ENCODE assay signal across 25 cellular contexts in the genomic region with DNA sequence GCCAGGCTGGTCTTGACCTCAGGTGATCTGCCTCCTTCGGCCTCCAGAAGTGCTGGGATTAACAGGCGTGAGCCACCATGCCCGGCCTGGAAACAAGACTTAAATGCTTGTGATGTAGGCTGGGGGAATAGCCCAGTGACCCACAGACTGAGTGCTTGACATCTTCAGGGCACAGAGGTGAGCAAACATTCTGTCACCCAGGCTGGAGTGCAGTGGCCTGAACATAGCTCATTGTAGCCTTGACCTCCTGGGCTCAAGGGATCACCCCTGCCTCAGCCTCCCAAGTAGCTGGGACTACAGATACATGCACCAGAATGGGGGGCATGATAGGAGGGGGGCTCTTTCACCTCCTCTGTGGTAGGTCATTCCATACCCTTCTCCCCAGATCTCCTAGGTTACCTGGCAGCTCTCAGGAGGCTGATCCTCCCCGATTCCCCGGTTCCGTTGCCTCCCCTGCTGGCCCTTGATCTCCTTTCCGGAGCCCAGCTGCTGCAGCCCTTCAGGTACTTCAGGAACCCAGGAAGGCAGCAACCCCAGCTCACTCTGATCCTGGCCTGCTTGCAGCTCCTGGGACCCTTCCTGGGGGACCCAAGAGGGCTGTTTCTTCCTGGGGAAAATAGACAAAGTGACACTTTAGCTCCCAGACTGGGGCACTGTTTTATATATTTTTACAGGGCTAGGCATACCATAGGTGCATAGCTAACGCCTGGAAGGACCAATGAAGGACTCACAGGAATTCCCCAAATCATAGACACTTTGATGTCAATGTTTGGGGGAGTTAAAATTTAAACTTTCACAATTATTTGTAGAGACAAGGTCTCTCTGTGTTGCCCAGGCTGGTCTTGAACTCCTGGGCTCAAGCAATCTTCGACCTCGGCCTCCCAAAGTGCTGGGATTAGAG. TPM values are rescaled to one million over a fixed set of nuclear protein-coding genes. Genes with fewer than 3 reads are reported as not detected.
DNase-seq lines count a peak whose midpoint lies in the region; ATAC-seq, FAIRE-seq and TF ChIP-seq lines count a peak whose summit lies in the region.
"Had no signal": no experiment of that assay in that cellular context is flagged by ENCODE, and none has a peak within 500 bp of the region (broad histone marks: within the 10 kb centered on the region; RNA-seq: fewer than 3 reads in every experiment).

No MANE protein-coding gene starts in this region.

- H3K9me3 ChIP-seq in Panc1 (ENCODE audit: control insufficient read depth, insufficient read depth, low read depth, low read length) (no peaks in the 10 kb centered on the region), right lobe of liver (no peaks in the 10 kb centered on the region), trophoblast cell (ENCODE audit: insufficient read depth, low read depth, low read length) (no peaks in the 10 kb centered on the region)
- H3K9me3 ChIP-seq: A549, Caco-2 had no signal

- BruUV-seq in Panc1 (replicated peaks; lab: Mats Ljungman, UMichigan): no TSS peak

- no peak overlapping the region for H4K91ac ChIP-seq in trophoblast cell (ENCODE audit: low read depth, low read length)

- no peak overlapping the region for H3K4me3 ChIP-seq in Panc1 (ENCODE audit: low read depth in 2 of 2, low read length in 2 of 2)
- no peak overlapping the region for H3K4me3 ChIP-seq in bronchial epithelial cell (ENCODE audit: low read depth, low read length)
- no peak overlapping the region for H3K4me3 ChIP-seq in right lobe of liver
- H3K4me3 ChIP-seq in trophoblast cell (ENCODE audit: low read depth, low read length): no peak overlapping the region
- H3K4me3 ChIP-seq: A549, GM23338 had no signal

- no peaks in the 10 kb centered on the region for H3K79me2 ChIP-seq in trophoblast cell (ENCODE audit: control insufficient read depth, insufficient read depth, low read length, poor library complexity)

- H3K36me3 ChIP-seq in Panc1 (ENCODE audit: control insufficient read depth, insufficient read depth, low read length): no peaks in the 10 kb centered on the region
- H3K36me3 ChIP-seq in bronchial epithelial cell (ENCODE audit: control insufficient read depth, insufficient read depth, low read length): no peaks in the 10 kb centered on the region
- no peaks in the 10 kb centered on the region for H3K36me3 ChIP-seq in right lobe of liver
- H3K36me3 ChIP-seq in trophoblast cell (ENCODE audit: control insufficient read depth in 1 of 2, insufficient read depth in 2 of 2, low read length in 2 of 2): no peaks in the 10 kb centered on the region

- H2AK5ac ChIP-seq in trophoblast cell (ENCODE audit: low read length): no peak overlapping the region

- H2BK12ac ChIP-seq in trophoblast cell (ENCODE audit: low read length): no peak overlapping the region

- no peaks in the 10 kb centered on the region for H3K79me1 ChIP-seq in trophoblast cell (ENCODE audit: low read length)

- 68% methylated on average over 6 of the region's 10 CpGs for WGBS in right lobe of liver (ENCODE audit: insufficient coverage, low coverage, low lambda C conversion rate, missing lambda C conversion rate)
- WGBS in trophoblast cell (ENCODE audit: extremely low coverage, insufficient coverage, insufficient read length): no CpG with 5 or more reads among the region's 10 CpGs

- H3K23ac ChIP-seq in trophoblast cell (ENCODE audit: low read length): no peak overlapping the region

- peak; percentile 13 for FAIRE-seq in bronchial epithelial cell (lab: Jason Lieb, UNC)
- FAIRE-seq: A549, D721Med, G401.6, GM12892, GM18507 had no signal

- H2BK5ac ChIP-seq in trophoblast cell (ENCODE audit: low read depth, low read length, poor library complexity): no peak overlapping the region

- H3K4ac ChIP-seq in trophoblast cell (ENCODE audit: low read depth, low read length): no peak overlapping the region

- TF ChIP-seq POLR2A in right lobe of liver (IDR thresholded peaks at IDR 0.05): no peak

- H4K8ac ChIP-seq in trophoblast cell (ENCODE audit: low read depth, low read length): no peak overlapping the region

- H3K27ac ChIP-seq in Panc1 (ENCODE audit: low read length): no peak overlapping the region
- H3K27ac ChIP-seq in right lobe of liver: peak overlapping the region in 1 of 3 donors; percentile 19
- no peak overlapping the region for H3K27ac ChIP-seq in trophoblast cell (ENCODE audit: low read depth, low read length)
- H3K27ac ChIP-seq: 22Rv1, A549, C4-2B had no signal

- no peak overlapping the region for H3K18ac ChIP-seq in trophoblast cell (ENCODE audit: low read length)

- H3K4me2 ChIP-seq in trophoblast cell (ENCODE audit: low read length): no peak overlapping the region
- H3K4me2 ChIP-seq: A549, GM23338 had no signal

- CTCF ChIA-PET in Panc1 (lab: Charles Lee): interaction anchor here (0.6 to 0.9 kb wide), 3 partner anchors 220 to 526 kb away, joined by 3 to 4 read pairs (median 4); no protein-coding TSS in a partner anchor

- H3K14ac ChIP-seq in trophoblast cell (ENCODE audit: low read length): no peak overlapping the region

- TF ChIP-seq CTCF in Panc1 (IDR thresholded peaks at IDR 0.05) (no peak), bronchial epithelial cell (IDR thresholded peaks at IDR 0.05; ENCODE audit: insufficient read depth, low read length, severe bottlenecking) (no peak), right lobe of liver (IDR thresholded peaks at IDR 0.05) (no peak)

- H2BK120ac ChIP-seq in trophoblast cell (ENCODE audit: insufficient read depth, low read length, poor library complexity): no peak overlapping the region

- in situ Hi-C loops in Panc1 (cut with HindIII; ENCODE audit: low pct_unique_long_range_greater_than_20kb, low sequenced_read_pairs): no loop called here

- no peaks in the 10 kb centered on the region; the same call in 1 of the 2 replicates for H3K4me1 ChIP-seq in Panc1 (ENCODE audit: control insufficient read depth, insufficient read depth, low read length)
- H3K4me1 ChIP-seq in right lobe of liver: peaks cover 0 to 11% (median 0%) of the 10 kb centered on the region in 4 donors
- H3K4me1 ChIP-seq in trophoblast cell (ENCODE audit: control insufficient read depth in 1 of 2, insufficient read depth in 2 of 2, low read length in 2 of 2): no peaks in the 10 kb centered on the region
- H3K4me1 ChIP-seq: Caco-2 had no signal

- DNase-seq in Panc1 (ENCODE audit: low read depth, low spot score) (no peak), bronchial epithelial cell (ENCODE audit: low read depth) (no peak), right lobe of liver (no peak), trophoblast cell (no peak), mucosa of gallbladder (ENCODE audit: low spot score) (no peak), SKM-1 treated with dmso at 0.1 percent for 144 hours (lab: John Stamatoyannopoulos, UW; ENCODE audit: unreplicated experiment) (no peak)
- DNase-seq: AML-193; Caco-2; CD4-positive, alpha-beta T cell; H7; HFFc6; IMR-90; KBM-7 had no signal

- H2AFZ ChIP-seq in trophoblast cell (ENCODE audit: insufficient read depth, low read length, poor library complexity): no peak overlapping the region
- H2AFZ ChIP-seq: GM23338 had no signal

- ATAC-seq in Panc1 (peak; percentile 19; the same call in 1 of the 2 replicates), right lobe of liver (peak in 3 of 4 donors; percentile 36 to 90 (median 90)), HG02981 (IDR thresholded peaks at IDR 0.05; ENCODE audit: unreplicated experiment) (no peak)
- ATAC-seq: GM23338, HCT116 had no signal

- H4K12ac ChIP-seq in trophoblast cell (ENCODE audit: low read depth, low read length): no peak overlapping the region

- POLR2A ChIA-PET in Panc1 (lab: Charles Lee): interaction anchor here (0.7 kb wide), 1 partner anchor 41 kb away, joined by 3 read pairs; no protein-coding TSS in a partner anchor

- no peaks in the 10 kb centered on the region for H3K27me3 ChIP-seq in Panc1 (ENCODE audit: control insufficient read depth, insufficient read depth, low read length)
- no peaks in the 10 kb centered on the region for H3K27me3 ChIP-seq in bronchial epithelial cell (ENCODE audit: control insufficient read depth, insufficient read depth, low read length)
- H3K27me3 ChIP-seq in right lobe of liver: no peaks in the 10 kb centered on the region
- H3K27me3 ChIP-seq in trophoblast cell (ENCODE audit: insufficient read depth, low read length): no peaks in the 10 kb centered on the region

- intact Hi-C loops in Panc1 (cut with micrococcal nuclease; ENCODE audit: unreplicated experiment): no loop called here
- intact Hi-C loops in right lobe of liver (cut with DNase I): no loop called here

- H3K9ac ChIP-seq in trophoblast cell (ENCODE audit: low read length): peak overlapping the region; percentile 75

RNA-seq across cellular contexts. Expression of a gene that starts 11.8 kb away (rescaled TPM):
- total RNA-seq in Panc1 (2021; ENCODE audit: unreplicated experiment): not detected
- not detected for polyA plus RNA-seq in Panc1 (2012; ENCODE audit: insufficient read length)
- not detected in 2 replicates for total RNA-seq in bronchial epithelial cell
- total RNA-seq in right lobe of liver: 1 to 10 TPM in 2 of 6 experiments, not detected in 4; 1.6 to 1.8 TPM
- not detected in 2 replicates for polyA plus RNA-seq in trophoblast cell (2013)
- not detected for total RNA-seq in mucosa of gallbladder
- total RNA-seq: Caco-2; CD4-positive, alpha-beta T cell; H7; HT-29; IMR-90 had no signal
- polyA plus RNA-seq: BJ, GM23338, IMR-90 had no signal

RNA-seq across cellular contexts. Expression of a gene that starts 15.1 kb away (rescaled TPM):
- total RNA-seq in Panc1 (2021; ENCODE audit: unreplicated experiment) (56.8 TPM), bronchial epithelial cell (84.1 and 87.7 TPM in 2 replicates), right lobe of liver (10 to 100 TPM; 13.9 to 28.3 (median 24.2) TPM), mucosa of gallbladder (46.4 TPM)
- 73.4 TPM for polyA plus RNA-seq in Panc1 (2012; ENCODE audit: insufficient read length)
- polyA plus RNA-seq in trophoblast cell (2013): 53.0 and 53.9 TPM in 2 replicates

RNA-seq across cellular contexts. Expression of a gene that starts 58.3 kb away (rescaled TPM):
- total RNA-seq in Panc1 (2021; ENCODE audit: unreplicated experiment) (175 TPM), bronchial epithelial cell (10.8 and 18.1 TPM in 2 replicates), right lobe of liver (10 to 100 TPM; 41.4 to 57.8 (median 47.5) TPM), mucosa of gallbladder (134 TPM)
- polyA plus RNA-seq in Panc1 (2012; ENCODE audit: insufficient read length): 176 TPM
- 80.6 and 85.6 TPM in 2 replicates for polyA plus RNA-seq in trophoblast cell (2013)
